Comparison of ENCODE assay signal across 25 cellular contexts in genomic region chr15:88447206-88447605, GRCh38. TPM values are rescaled to one million over a fixed set of nuclear protein-coding genes. Genes with fewer than 3 reads are reported as not detected.
DNase-seq lines count a peak whose midpoint lies in the region; ATAC-seq and TF ChIP-seq lines count a peak whose summit lies in the region.
"Had no signal": no experiment of that assay in that cellular context is flagged by ENCODE, and none has a peak within 500 bp of the region (broad histone marks: within the 10 kb centered on the region; RNA-seq: fewer than 3 reads in every experiment).

No MANE protein-coding gene starts in this region.

- no peak overlapping the region for H3K4me3 Mint-ChIP-seq in osteocyte (ENCODE audit: unreplicated experiment)
- H3K4me3 Mint-ChIP-seq: B cell, H9, IgD-negative memory B cell had no signal

- no peak overlapping the region for H3K4me2 ChIP-seq in DOHH2 (ENCODE audit: low read length)

- H3K9me2 ChIP-seq in DOHH2 (replicated peaks; ENCODE audit: control insufficient read depth, low read length): no peaks in the 10 kb centered on the region

- H3K4me1 Mint-ChIP-seq in osteocyte (ENCODE audit: unreplicated experiment): no peaks in the 10 kb centered on the region

- H3K27me3 Mint-ChIP-seq in osteocyte (ENCODE audit: unreplicated experiment): peaks cover 32% of the 10 kb centered on the region

- no peaks in the 10 kb centered on the region for H3K36me3 Mint-ChIP-seq in osteocyte (ENCODE audit: unreplicated experiment)
- H3K36me3 Mint-ChIP-seq: IgD-negative memory B cell had no signal

- H4K20me1 ChIP-seq in DOHH2 (ENCODE audit: control insufficient read depth, insufficient read depth, low read depth, low read length): no peaks in the 10 kb centered on the region

- ATAC-seq in GM19455 (IDR thresholded peaks at IDR 0.05; ENCODE audit: unreplicated experiment): no peak
- ATAC-seq in HG03457 (IDR thresholded peaks at IDR 0.05; ENCODE audit: unreplicated experiment): no peak
- ATAC-seq in HG02938 (IDR thresholded peaks at IDR 0.05; ENCODE audit: unreplicated experiment): no peak
- ATAC-seq: GM12878, PC-3, SK-N-SH treated with all-trans-retinoic acid at 6 μM for 48 hours had no signal

- no peaks in the 10 kb centered on the region for H3F3A ChIP-seq in DOHH2 (ENCODE audit: control insufficient read depth, insufficient read depth)

- no peaks in the 10 kb centered on the region for H3K27me3 ChIP-seq in DOHH2 (ENCODE audit: control insufficient read depth, low read length)
- no peaks in the 10 kb centered on the region for H3K27me3 ChIP-seq in MG63

- DNase-seq in MG63 (peak; percentile 28), fibroblast of the aortic adventitia (ENCODE audit: low read depth) (peak; percentile 7), osteocyte (ENCODE audit: extremely low spot score, unreplicated experiment) (peak; percentile 64)
- DNase-seq: ACHN, COR-L47, GF-D8, H9, Karpas-422, MM.1S, NCI-H1105, NCI-H1694, NCI-H774, PC-3, RPMI8226, SHP77 treated with DMSO at 0.1 percent for 48 hours, T-helper 1 cell had no signal

- H3K79me2 ChIP-seq in DOHH2 (ENCODE audit: control insufficient read depth, low read length): no peaks in the 10 kb centered on the region

- H3K4me3 ChIP-seq in DOHH2 (ENCODE audit: low read length): no peak overlapping the region
- H3K4me3 ChIP-seq in MG63: no peak overlapping the region
- H3K4me3 ChIP-seq in fibroblast of the aortic adventitia (ENCODE audit: low read depth, low read length): no peak overlapping the region
- H3K4me3 ChIP-seq: GM12878 had no signal

- H3K27ac ChIP-seq in DOHH2 (ENCODE audit: low read depth, low read length): no peak overlapping the region
- H3K27ac ChIP-seq: HL-60 had no signal

- H3K9me3 ChIP-seq in DOHH2 (ENCODE audit: control insufficient read depth, insufficient read depth, low read length) (no peaks in the 10 kb centered on the region), MG63 (peaks cover 23% of the 10 kb centered on the region)

- H3K27ac Mint-ChIP-seq in osteocyte (ENCODE audit: unreplicated experiment): no peak overlapping the region
- H3K27ac Mint-ChIP-seq: B cell, H9, IgD-negative memory B cell had no signal

- peaks cover 10% of the 10 kb centered on the region for H3K9me3 Mint-ChIP-seq in osteocyte (ENCODE audit: unreplicated experiment)

- H3K4me1 ChIP-seq in DOHH2 (ENCODE audit: control insufficient read depth, low read length): peaks cover 8% of the 10 kb centered on the region

- TF ChIP-seq CTCF in DOHH2 (IDR thresholded peaks at IDR 0.05; ENCODE audit: low read depth, low read length, poor library complexity, severe bottlenecking) (peak; percentile 10), fibroblast of the aortic adventitia (IDR thresholded peaks at IDR 0.05; ENCODE audit: insufficient read depth, low read length) (no peak), osteocyte (IDR thresholded peaks at IDR 0.05) (no peak)

- no peaks in the 10 kb centered on the region for H3K36me3 ChIP-seq in DOHH2 (ENCODE audit: control insufficient read depth, low read length)
- H3K36me3 ChIP-seq in MG63: no peaks in the 10 kb centered on the region

RNA-seq across cellular contexts. Expression of gene MRPL46, which starts 20.0 kb away (rescaled TPM):
- 41.4 and 49.7 TPM in 2 replicates for total RNA-seq in MG63 (2014; rRNA removed; shearing (Covaris generic); ENCODE audit: low replicate concordance)
- total RNA-seq in fibroblast of the aortic adventitia (ENCODE audit: low replicate concordance) (8.5 and 16.4 TPM in 2 replicates), osteocyte (17.0 and 20.4 TPM in 2 replicates)

RNA-seq across cellular contexts. Expression of gene MRPS11, which starts 20.3 kb away (rescaled TPM):
- total RNA-seq in MG63 (2014; rRNA removed; shearing (Covaris generic); ENCODE audit: low replicate concordance): 103 and 231 TPM in 2 replicates
- total RNA-seq in fibroblast of the aortic adventitia (ENCODE audit: low replicate concordance) (16.1 and 28.8 TPM in 2 replicates), osteocyte (41.9 and 51.0 TPM in 2 replicates)

Comparison
In these comparisons a context has a peak if more than half of its experiments do, and no peak if none do; other contexts are left out.
1. DNase-seq: peak in every context shown above with its lines; median percentile 64 in osteocyte; 28 in MG63; 7 in fibroblast of the aortic adventitia.